27 cellular contexts compared by ENCODE assay signal in genomic region chr15:87860743-87861142, GRCh38.
"Had no signal": no experiment of that assay in that cellular context is flagged by ENCODE, and none has a peak within 500 bp of the region (broad histone marks: within the 10 kb centered on the region; RNA-seq: fewer than 3 reads in every experiment).

No MANE protein-coding gene starts in this region.

- H3K27ac ChIP-seq: left lung, lower lobe of right lung, pancreas, prostate gland, sigmoid colon, spleen, tibial nerve, uterus had no signal

- H3K4me1 ChIP-seq: left lung, lower lobe of right lung, pancreas, prostate gland, sigmoid colon, spleen, tibial nerve, uterus had no signal

- FAIRE-seq: islet of Langerhans, kidney, pancreas, small intestine had no signal

- H3K9me3 ChIP-seq: left lung, lower lobe of right lung, pancreas, prostate gland, sigmoid colon, spleen, tibial nerve, uterus had no signal

- ATAC-seq: left colon; left lung; lower lobe of right lung; naive thymus-derived CD8-positive, alpha-beta T cell; pancreas; right cardiac atrium; stimulated activated memory B cell treated with anti-CD40 and anti-IgM and Interleukin-4, amounts not matched to agents 10 μg/mL and 1 μg/mL and 100 μg/mL, for 72 hours; stimulated activated naive CD8-positive, alpha-beta T cell treated with anti-CD3 and anti-CD28 coated beads, Interleukin-15, amount 100 ng/mL, for 72 hours had no signal

- H3K4me3 ChIP-seq: left lung, lower lobe of right lung, pancreas, prostate gland, sigmoid colon, spleen, tibial nerve, uterus had no signal

- DNase-seq: hypothalamus; immature natural killer cell; kidney; left colon; left lung; lower lobe of right lung; mammary epithelial cell; mesenchymal stem cell; naive thymus-derived CD8-positive, alpha-beta T cell; nucleus accumbens; pancreas; posterior cingulate gyrus; retina; right cardiac atrium; sigmoid colon; small intestine; spleen; stimulated activated CD4-positive, alpha-beta T cell treated with anti-CD3 and anti-CD28 coated beads, Interleukin-4, amount 100 ng/mL, for 24 hours; stimulated activated CD8-positive, alpha-beta memory T cell treated with anti-CD3 and anti-CD28 coated beads, Interleukin-4, amount 100 ng/mL, for 48 hours; stimulated activated naive CD4-positive, alpha-beta T cell treated with Interleukin-2 at 50 U/mL for 16 hours; stimulated activated naive CD8-positive, alpha-beta T cell treated with anti-CD3 and anti-CD28 coated beads, Interleukin-15, amount 100 ng/mL, for 72 hours; substantia nigra; uterus had no signal
